8 cellular contexts compared by ENCODE assay signal in genomic region chr1:160522622-160523345, GRCh38. TPM values are rescaled to one million over a fixed set of nuclear protein-coding genes. Genes with fewer than 3 reads are reported as not detected.
A peak's percentile ranks its signal among the peaks of the same experiment; 100 is the strongest.
DNase-seq lines count a peak whose midpoint lies in the region; ATAC-seq lines count a peak whose summit lies in the region.

Gene SLAMF6 (minus strand): TSS chr1:160523255. CDS start chr1:160523192, 63 bp downstream.

- H3K27me3 ChIP-seq in H7 (ENCODE audit: control insufficient read depth, insufficient read depth, low read length), result no peaks in the 10 kb centered on the region

- peak; percentile 59 for ATAC-seq in GM18502 (IDR thresholded peaks at IDR 0.05; ENCODE audit: poor library complexity, unreplicated experiment)
- peak; percentile 69 for ATAC-seq in HG03432 (IDR thresholded peaks at IDR 0.05; ENCODE audit: unreplicated experiment)

- intact Hi-C loops in posterior vena cava (cut with DNase I), result no loop called here

- peak; percentile 46 for DNase-seq in activated CD8-positive, alpha-beta memory T cell treated with anti-CD3 and anti-CD28 coated beads, Interleukin-2, amount 50 U/mL, for 4 hours
- peak; percentile 25 for DNase-seq in stimulated activated CD4-positive, alpha-beta T cell treated with anti-CD3 and anti-CD28 coated beads, Interleukin-12 subunit alpha, Interleukin-12 subunit beta, amount 100 ng/mL, for 4 hours
- no peak for DNase-seq in GM03348 (ENCODE audit: low spot score)
- DNase-seq in H7, result no peak
- no peak for DNase-seq in AG08396 (ENCODE audit: low spot score)
- no peak for DNase-seq in posterior vena cava (ENCODE audit: low spot score)

- H3K4me3 ChIP-seq in H7 (ENCODE audit: insufficient read depth, low read depth, low read length), result no peak within 1 kb of the TSS

- no peaks in the 10 kb centered on the region for H3K36me3 ChIP-seq in H7 (replicated peaks; ENCODE audit: control insufficient read depth, insufficient read depth, low read length)

RNA-seq across cellular contexts. Expression of gene SLAMF6, which starts in this region (rescaled TPM):
- not detected in 2 replicates for total RNA-seq in H7 (2014; rRNA removed; shearing (Covaris generic))
- total RNA-seq in posterior vena cava, result 1 to 10 TPM in 1 of 2 donors, under 1 TPM in 1; 0.62 to 1.2 TPM

Comparison
In these comparisons a context has a peak if more than half of its experiments do, and no peak if none do; other contexts are left out.
1. DNase-seq: peak in activated CD8-positive, alpha-beta memory T cell treated with anti-CD3 and anti-CD28 coated beads, Interleukin-2, amount 50 U/mL, for 4 hours (single experiment) and stimulated activated CD4-positive, alpha-beta T cell treated with anti-CD3 and anti-CD28 coated beads, Interleukin-12 subunit alpha, Interleukin-12 subunit beta, amount 100 ng/mL, for 4 hours (single experiment); none in GM03348 (single experiment), H7 (single experiment), AG08396 (single experiment) and posterior vena cava (single experiment).